1 cellular context compared by ENCODE assay signal in the genomic region with DNA sequence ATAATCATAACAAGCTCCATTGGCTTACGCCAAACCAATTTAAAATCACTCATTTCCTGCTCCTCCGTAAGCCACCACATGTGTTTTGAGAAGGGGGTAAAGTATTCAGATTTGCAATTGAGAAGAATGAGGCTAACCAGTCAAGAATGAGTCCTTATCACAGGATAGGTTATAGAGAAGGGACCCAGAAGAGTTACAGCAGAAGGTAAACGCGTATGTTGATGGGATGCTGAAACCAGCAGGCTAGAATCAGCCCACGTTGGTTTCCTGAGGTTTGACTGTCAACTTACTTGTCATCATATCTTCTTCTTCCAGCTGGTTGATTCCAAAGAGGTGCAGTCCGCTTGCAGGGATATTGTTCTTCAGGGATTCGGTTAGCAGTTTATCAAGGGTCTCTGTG.
TF ChIP-seq lines count a peak whose summit lies in the region.

No MANE protein-coding gene starts in this region.

TF ChIP-seq in GM12891, 5 proteins besides CTCF, POLR2A, EP300 and RAD21:
- TF ChIP-seq POLR2AphosphoS5 (IDR thresholded peaks at IDR 0.05; ENCODE audit: low read depth, low read length) (no peak), PAX5 (IDR thresholded peaks at IDR 0.05; ENCODE audit: insufficient read depth, low read length, severe bottlenecking) (no peak)
